ENCODE assay signal across 13 cellular contexts in genomic region chr5:154523704-154524103, GRCh38. TPM values are rescaled to one million over a fixed set of nuclear protein-coding genes. Genes with fewer than 3 reads are reported as not detected.
A peak's percentile ranks its signal among the peaks of the same experiment; 100 is the strongest.
DNase-seq lines count a peak whose midpoint lies in the region; TF ChIP-seq lines count a peak whose summit lies in the region.
"Had no signal": no experiment of that assay in that cellular context is flagged by ENCODE, and none has a peak within 500 bp of the region (broad histone marks: within the 10 kb centered on the region; RNA-seq: fewer than 3 reads in every experiment).

No MANE protein-coding gene starts in this region.

- no peak for TF ChIP-seq EP300 in tibial nerve (IDR thresholded peaks at IDR 0.05)

- CTCF ChIA-PET in HEK293 (lab: Yijun Ruan, JAX), result interaction anchor here (0.6 to 2.7 kb wide), 6 partner anchors 9 to 86 kb away, joined by 3 to 13 read pairs (median 4); no protein-coding TSS in a partner anchor

- no peak for TF ChIP-seq POLR2A in tibial nerve (IDR thresholded peaks at IDR 0.05)

- peak; percentile 33 to 34 for DNase-seq in SJCRH30
- DNase-seq in cardiac muscle cell (ENCODE audit: low read depth in 1 of 2, low spot score in 1 of 2), result peak; percentile 14 to 65
- peak; percentile 66 for DNase-seq in retina
- no peak for DNase-seq in occipital lobe (lab: John Stamatoyannopoulos, UW)
- no peak for DNase-seq in tibial nerve (ENCODE audit: low spot score in 2 of 2)
- no peak for DNase-seq in cerebellum (ENCODE audit: low spot score)
- DNase-seq in activated CD4-positive, alpha-beta T cell treated with anti-CD3 and anti-CD28 coated beads, Interleukin-2, amount 50 U/mL, for 4 hours, result no peak
- DNase-seq: activated CD4-positive, alpha-beta T cell treated with anti-CD3 and anti-CD28 coated beads, Interleukin-2, amount 10 ng/mL, durations not matched to agents 24 days and 14 days; activated gamma-delta T cell; NCI-H748 treated with DMSO at 0.1 percent for 48 hours had no signal

- no peaks in the 10 kb centered on the region for H3K36me3 ChIP-seq in HEK293 (ENCODE audit: control insufficient read depth in 2 of 2, insufficient read depth in 1 of 2, low read length in 2 of 2)
- H3K36me3 ChIP-seq in SJCRH30, result no peaks in the 10 kb centered on the region
- H3K36me3 ChIP-seq in cardiac muscle cell, result no peaks in the 10 kb centered on the region
- no peaks in the 10 kb centered on the region for H3K36me3 ChIP-seq in tibial nerve

- peaks cover 4% of the 10 kb centered on the region; the same call in 1 of the 2 replicates for H3K4me1 ChIP-seq in HEK293 (ENCODE audit: control insufficient read depth, insufficient read depth, low read length)
- peaks cover 15% of the 10 kb centered on the region for H3K4me1 ChIP-seq in SJCRH30
- peaks cover 68% of the 10 kb centered on the region for H3K4me1 ChIP-seq in cardiac muscle cell (ENCODE audit: low read depth)
- peaks cover 0 to 6% (median 0%) of the 10 kb centered on the region in 4 donors for H3K4me1 ChIP-seq in tibial nerve

- H3K27me3 ChIP-seq in SJCRH30, result no peaks in the 10 kb centered on the region; the same call in 1 of the 2 replicates
- H3K27me3 ChIP-seq in cardiac muscle cell, result no peaks in the 10 kb centered on the region
- peaks cover 0 to 33% of the 10 kb centered on the region in 2 donors for H3K27me3 ChIP-seq in tibial nerve

- TF ChIP-seq CTCF in HEK293 (tag by site-specific recombination; IDR thresholded peaks at IDR 0.05), result no peak
- TF ChIP-seq CTCF in cardiac muscle cell (IDR thresholded peaks at IDR 0.05; ENCODE audit: low read depth, low read length), result no peak
- TF ChIP-seq CTCF in tibial nerve (IDR thresholded peaks at IDR 0.05), result no peak

- no peak overlapping the region for H3K4me3 ChIP-seq in HEK293 (ENCODE audit: low read depth, low read length)
- H3K4me3 ChIP-seq in SJCRH30, result no peak overlapping the region
- no peak overlapping the region for H3K4me3 ChIP-seq in cardiac muscle cell
- H3K4me3 ChIP-seq in tibial nerve, result no peak overlapping the region

- 48 to 66% methylated on average over 2 to 3 of the region's 3 CpGs for WGBS in tibial nerve, 2 donors

- H3K9me3 ChIP-seq in HEK293 (ENCODE audit: control insufficient read depth, insufficient read depth, low read depth, low read length) (no peaks in the 10 kb centered on the region), SJCRH30 (replicated peaks) (no peaks in the 10 kb centered on the region), cardiac muscle cell (ENCODE audit: low read depth) (no peaks in the 10 kb centered on the region), tibial nerve (no peaks in the 10 kb centered on the region)

- POLR2A ChIA-PET in HEK293 (lab: Yijun Ruan, JAX), result interaction anchor here (0.6 to 1.4 kb wide), 3 partner anchors 141 to 333 kb away, joined by 3 to 6 read pairs (median 4); partner anchors contain the start of gene GALNT10

- peak overlapping the region; percentile 26; the same call in 1 of the 2 replicates for H3K27ac ChIP-seq in HEK293 (ENCODE audit: extremely low read depth, low read depth, low read length)
- H3K27ac ChIP-seq in SJCRH30, result peak overlapping the region; percentile 46
- peak overlapping the region; percentile 77 for H3K27ac ChIP-seq in cardiac muscle cell
- H3K27ac ChIP-seq in tibial nerve, result no peak overlapping the region
- H3K27ac ChIP-seq: C4-2B had no signal

TF ChIP-seq in HEK293, 187 proteins besides CTCF, POLR2A, EP300 and RAD21 (continues in another document):
- TF ChIP-seq SCRT1 (tag by site-specific recombination; IDR thresholded peaks at IDR 0.05; ENCODE audit: borderline replicate concordance) (no peak), TSHZ1 (tag by site-specific recombination; IDR thresholded peaks at IDR 0.05; ENCODE audit: borderline replicate concordance) (peak; percentile 28; the same call in 1 of the 2 replicates), ZSCAN4 (tag by site-specific recombination; IDR thresholded peaks at IDR 0.05) (no peak), WT1 (tag by site-specific recombination; IDR thresholded peaks at IDR 0.05) (no peak), PRDM10 (tag by site-specific recombination; IDR thresholded peaks at IDR 0.05) (peak; percentile 23; the same call in 1 of the 2 replicates), TRIM28 (IDR thresholded peaks at IDR 0.05; ENCODE audit: borderline replicate concordance, low read length) (peak; percentile 79; the same call in 1 of the 2 replicates), ZNF660 (tag by site-specific recombination; IDR thresholded peaks at IDR 0.05) (peak; percentile 50; the same call in 1 of the 2 replicates), KLF16 (tag by site-specific recombination; IDR thresholded peaks at IDR 0.05) (no peak), ZNF335 (tag by site-specific recombination; conservative IDR thresholded peaks at IDR 0.05) (0 out of 2 replicates have a peak, but pooled peaks have one; percentile 21), MZF1 (tag by site-specific recombination; IDR thresholded peaks at IDR 0.05; ENCODE audit: borderline replicate concordance) (no peak), ZNF629 (tag by site-specific recombination; IDR thresholded peaks at IDR 0.05) (peak; percentile 58), ZNF548 (tag by site-specific recombination; IDR thresholded peaks at IDR 0.05) (no peak)

RNA-seq across cellular contexts. Expression of gene HAND1, which starts 45.7 kb away (rescaled TPM):
- total RNA-seq in SJCRH30 (2014; rRNA removed; shearing (Covaris generic)), result not detected in 2 replicates
- total RNA-seq in cardiac muscle cell, result 68.9 and 81.2 TPM in 2 replicates
- polyA plus RNA-seq in cardiac muscle cell, result 66.0 and 67.7 TPM in 2 replicates
- total RNA-seq in occipital lobe, result not detected
- total RNA-seq in tibial nerve, result not detected
- total RNA-seq in cerebellum, result not detected
- total RNA-seq: activated CD4-positive, alpha-beta T cell treated with anti-CD3 and anti-CD28 coated beads, Interleukin-2, amount 10 ng/mL, durations not matched to agents 24 days and 14 days; chondrocyte had no signal

Comparison
In these comparisons a context has a peak if more than half of its experiments do, and no peak if none do; other contexts are left out.
1. H3K27ac ChIP-seq: peak in HEK293 (single experiment), SJCRH30 (single experiment) and cardiac muscle cell (single experiment); none in tibial nerve (0 of 4).
2. DNase-seq: peak in SJCRH30 (2 of 2), cardiac muscle cell (2 of 2) and retina (single experiment); none in occipital lobe (single experiment), tibial nerve (0 of 2), cerebellum (single experiment) and activated CD4-positive, alpha-beta T cell treated with anti-CD3 and anti-CD28 coated beads, Interleukin-2, amount 50 U/mL, for 4 hours (0 of 2).
3. RNA of gene HAND1, which starts 45.7 kb away (total RNA-seq): 68.9 to 81.2 TPM in cardiac muscle cell; not detected in SJCRH30, not detected in occipital lobe (single experiment), not detected in tibial nerve and not detected in cerebellum (single experiment); every median in the first group is over 10 times any median in the second.